ENCODE assay signal across 1 cellular context in the genomic region with DNA sequence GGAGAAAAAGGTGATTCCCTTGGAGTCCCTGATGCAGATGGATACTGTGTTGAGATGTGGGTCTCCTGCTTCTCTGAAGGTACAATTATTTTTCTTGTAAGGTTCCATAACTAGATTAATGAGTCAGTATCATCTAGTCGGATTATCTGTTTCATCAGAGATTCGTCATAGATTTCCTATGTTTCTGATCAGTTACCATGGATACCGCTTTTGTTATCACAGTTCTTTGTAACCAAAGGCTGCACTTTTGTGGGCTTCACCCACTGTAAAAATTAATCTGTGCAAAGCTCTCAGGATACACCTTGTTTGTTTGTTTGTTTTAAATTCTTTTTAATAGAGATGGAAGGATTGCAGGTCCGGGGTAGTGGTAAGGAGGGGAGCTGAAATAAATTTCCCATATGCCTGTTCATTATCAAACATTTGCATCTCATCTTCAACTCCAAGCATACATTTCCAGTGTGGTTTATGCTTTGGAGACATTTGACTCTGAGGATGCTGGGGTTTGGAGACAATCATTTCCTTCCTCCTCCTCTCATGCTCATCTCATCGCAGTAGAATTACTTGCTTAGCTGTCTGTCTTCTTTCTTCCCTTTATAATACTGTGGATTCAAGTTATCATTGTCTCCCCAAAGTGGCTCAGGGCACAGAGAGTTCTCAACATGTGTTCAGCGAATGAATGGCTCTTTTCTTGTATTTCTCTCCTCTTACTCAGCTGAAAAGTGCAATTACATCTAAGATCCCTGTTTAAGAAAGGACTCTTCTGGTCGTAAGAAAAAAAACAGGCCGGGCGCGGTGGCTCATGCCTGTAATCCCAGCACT.
TF ChIP-seq lines count a peak whose summit lies in the region.

No MANE protein-coding gene starts in this region.

TF ChIP-seq in HepG2, 621 proteins besides CTCF, POLR2A, EP300 and RAD21:
- TF ChIP-seq ZSCAN21 (CRISPR knock-in tag; IDR thresholded peaks at IDR 0.05; ENCODE audit: borderline replicate concordance): no peak
- TF ChIP-seq PCBP2 (optimal IDR thresholded peaks at IDR 0.05; ENCODE audit: low read depth, low read length, poor library complexity, severe bottlenecking): no peak
- no peak for TF ChIP-seq REST (IDR thresholded peaks at IDR 0.05; ENCODE audit: borderline replicate concordance in 1 of 2, low read depth in 1 of 2, low read length in 2 of 2)
- TF ChIP-seq NPAS2 (CRISPR knock-in tag; IDR thresholded peaks at IDR 0.05; ENCODE audit: borderline replicate concordance): no peak
- no peak for TF ChIP-seq ZNF549 (CRISPR knock-in tag; IDR thresholded peaks at IDR 0.05)
- TF ChIP-seq, protein P1, sequence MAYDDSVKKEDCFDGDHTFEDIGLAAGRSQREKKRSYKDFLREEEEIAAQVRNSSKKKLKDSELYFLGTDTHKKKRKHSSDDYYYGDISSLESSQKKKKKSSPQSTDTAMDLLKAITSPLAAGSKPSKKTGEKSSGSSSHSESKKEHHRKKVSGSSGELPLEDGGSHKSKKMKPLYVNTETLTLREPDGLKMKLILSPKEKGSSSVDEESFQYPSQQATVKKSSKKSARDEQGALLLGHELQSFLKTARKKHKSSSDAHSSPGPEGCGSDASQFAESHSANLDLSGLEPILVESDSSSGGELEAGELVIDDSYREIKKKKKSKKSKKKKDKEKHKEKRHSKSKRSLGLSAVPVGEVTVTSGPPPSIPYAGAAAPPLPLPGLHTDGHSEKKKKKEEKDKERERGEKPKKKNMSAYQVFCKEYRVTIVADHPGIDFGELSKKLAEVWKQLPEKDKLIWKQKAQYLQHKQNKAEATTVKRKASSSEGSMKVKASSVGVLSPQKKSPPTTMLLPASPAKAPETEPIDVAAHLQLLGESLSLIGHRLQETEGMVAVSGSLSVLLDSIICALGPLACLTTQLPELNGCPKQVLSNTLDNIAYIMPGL (CRISPR knock-in tag; IDR thresholded peaks at IDR 0.05; ENCODE audit: borderline replicate concordance in 1 of 2, low read depth in 1 of 2): no peak
- no peak for TF ChIP-seq MEIS2 (CRISPR knock-in tag; IDR thresholded peaks at IDR 0.05)
- TF ChIP-seq KAT2B (IDR thresholded peaks at IDR 0.05; ENCODE audit: borderline replicate concordance, low read depth, low read length): no peak
- no peak for TF ChIP-seq NKX3-1 (CRISPR knock-in tag; IDR thresholded peaks at IDR 0.05)
